Comparison of ENCODE assay signal across 16 cellular contexts in the genomic region with DNA sequence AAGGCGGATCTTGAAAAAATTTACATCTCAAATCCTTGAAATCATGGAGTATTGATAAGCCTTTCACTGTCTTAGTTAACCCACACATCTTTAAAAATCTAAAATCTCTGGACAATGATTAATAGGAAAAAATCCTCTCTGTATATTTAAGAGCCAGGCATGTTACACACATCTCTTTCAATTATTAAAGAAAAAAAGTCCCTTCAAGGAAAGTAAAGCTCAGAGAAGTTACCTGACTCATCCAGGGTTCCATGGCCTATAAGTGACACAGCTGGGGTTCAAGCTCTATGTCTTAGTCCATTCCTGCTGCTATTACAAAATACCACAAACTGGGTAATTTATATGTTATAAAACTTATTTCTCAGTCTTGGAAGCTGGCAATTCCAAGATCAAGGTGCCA. TPM values are rescaled to one million over a fixed set of nuclear protein-coding genes. Genes with fewer than 3 reads are reported as not detected.
DNase-seq lines count a peak whose midpoint lies in the region; ATAC-seq and TF ChIP-seq lines count a peak whose summit lies in the region.
"Had no signal": no experiment of that assay in that cellular context is flagged by ENCODE, and none has a peak within 500 bp of the region (broad histone marks: within the 10 kb centered on the region; RNA-seq: fewer than 3 reads in every experiment).

No MANE protein-coding gene starts in this region.

- intact Hi-C loops in ascending aorta (cut with DNase I): no loop called here

- H3K9me3 ChIP-seq in ascending aorta: no peaks in the 10 kb centered on the region
- H3K9me3 ChIP-seq: BLaER1 had no signal

- H3K27ac ChIP-seq in ascending aorta: no peak overlapping the region
- H3K27ac ChIP-seq: BLaER1 had no signal

- TF ChIP-seq CTCF in ascending aorta (IDR thresholded peaks at IDR 0.05): no peak

- no peaks in the 10 kb centered on the region for H3K27me3 ChIP-seq in ascending aorta

- no peaks in the 10 kb centered on the region for H3K36me3 ChIP-seq in ascending aorta
- H3K36me3 ChIP-seq: BLaER1 had no signal

- H3K4me3 ChIP-seq in ascending aorta: no peak overlapping the region
- H3K4me3 ChIP-seq: BLaER1 had no signal

- peak; percentile 51 for ATAC-seq in GM18511 (IDR thresholded peaks at IDR 0.05; ENCODE audit: unreplicated experiment)
- peak; percentile 44 for ATAC-seq in HG03354 (IDR thresholded peaks at IDR 0.05; ENCODE audit: poor library complexity, severe bottlenecking, unreplicated experiment)
- ATAC-seq: HepG2 had no signal

- H3K4me1 ChIP-seq in ascending aorta: no peaks in the 10 kb centered on the region

- peak; percentile 14 for DNase-seq in glomerular visceral epithelial cell (ENCODE audit: extremely low spot score)
- peak; percentile 24 for DNase-seq in renal cortical epithelial cell (ENCODE audit: low read depth)
- no peak for DNase-seq in middle frontal gyrus (ENCODE audit: extremely low spot score, low spot score)
- no peak for DNase-seq in ascending aorta (ENCODE audit: low spot score in 2 of 2)
- DNase-seq in germinal center (ENCODE audit: low spot score): no peak
- DNase-seq: 8988T; CD4-positive, alpha-beta memory T cell; DMS153; DMS79 treated with DMSO at 0.1 percent for 48 hours; GF-D8; H9 had no signal

RNA-seq across cellular contexts. Expression of a gene that starts 14.2 kb away (rescaled TPM):
- total RNA-seq in renal cortical epithelial cell: not detected in 2 replicates
- not detected for total RNA-seq in ascending aorta
- total RNA-seq: A673; CD4-positive, alpha-beta memory T cell; HepG2 had no signal

Comparison
In these comparisons a context has a peak if more than half of its experiments do, and no peak if none do; other contexts are left out.
1. DNase-seq: peak in glomerular visceral epithelial cell (single experiment) and renal cortical epithelial cell (single experiment); none in middle frontal gyrus (single experiment), ascending aorta (0 of 2) and germinal center (single experiment).